1 cellular context compared by ENCODE assay signal in genomic region chr6:99393366-99393697, GRCh38.
TF ChIP-seq lines count a peak whose summit lies in the region.

No MANE protein-coding gene starts in this region.

TF ChIP-seq in A549, 52 proteins besides CTCF, POLR2A, EP300 and RAD21 (continued from another document):
- TF ChIP-seq ELK1 (IDR thresholded peaks at IDR 0.05; ENCODE audit: low read depth, low read length): no peak
TF ChIP-seq in A549: peak in this region for 0.
